ENCODE assay signal across 1 cellular context in genomic region chr11:130314184-130314748, GRCh38.
TF ChIP-seq lines count a peak whose summit lies in the region.

No MANE protein-coding gene starts in this region.

TF ChIP-seq in HepG2, 621 proteins besides CTCF, POLR2A, EP300 and RAD21 (continued from another document and continues in another):
- peak; percentile 76 for TF ChIP-seq ZNF687 (CRISPR knock-in tag; IDR thresholded peaks at IDR 0.05)
- peak; percentile 47; the same call in 1 of the 2 replicates for TF ChIP-seq ZNF574 (CRISPR knock-in tag; IDR thresholded peaks at IDR 0.05)
- TF ChIP-seq MXD1 (CRISPR knock-in tag; IDR thresholded peaks at IDR 0.05) = peak; percentile 55; the same call in 1 of the 2 replicates
- no peak for TF ChIP-seq THAP7 (CRISPR knock-in tag; IDR thresholded peaks at IDR 0.05)
- TF ChIP-seq KLF12 (CRISPR knock-in tag; IDR thresholded peaks at IDR 0.05; ENCODE audit: borderline replicate concordance) = no peak
- TF ChIP-seq ARID5B (CRISPR knock-in tag; IDR thresholded peaks at IDR 0.05) = 0 out of 2 replicates have a peak, but pooled peaks have one; percentile 9
- 0 out of 2 replicates have a peak, but pooled peaks have one; percentile 16 for TF ChIP-seq ZNF362 (CRISPR knock-in tag; IDR thresholded peaks at IDR 0.05; ENCODE audit: borderline replicate concordance)
- TF ChIP-seq ZFP82 (CRISPR knock-in tag; IDR thresholded peaks at IDR 0.05; ENCODE audit: borderline replicate concordance) = no peak
- TF ChIP-seq MTA3 (CRISPR knock-in tag; IDR thresholded peaks at IDR 0.05) = no peak
- no peak for TF ChIP-seq HDAC1 (CRISPR knock-in tag; IDR thresholded peaks at IDR 0.05)
- TF ChIP-seq GABPB1 (CRISPR knock-in tag; IDR thresholded peaks at IDR 0.05) = peak; percentile 41; the same call in 1 of the 2 replicates
- TF ChIP-seq MEIS2 (CRISPR knock-in tag; IDR thresholded peaks at IDR 0.05) = peak; percentile 58; the same call in 1 of the 2 replicates
- TF ChIP-seq ZNF430 (CRISPR knock-in tag; IDR thresholded peaks at IDR 0.05) = no peak
- no peak for TF ChIP-seq PAXIP1 (CRISPR knock-in tag; conservative IDR thresholded peaks at IDR 0.05)
- TF ChIP-seq ZNF354B (CRISPR knock-in tag; IDR thresholded peaks at IDR 0.05) = no peak
- no peak for TF ChIP-seq HINFP (CRISPR knock-in tag; IDR thresholded peaks at IDR 0.05; ENCODE audit: low read depth)
- TF ChIP-seq STAT5B (CRISPR knock-in tag; IDR thresholded peaks at IDR 0.05) = no peak
- no peak for TF ChIP-seq NFE2L2 (IDR thresholded peaks at IDR 0.05; ENCODE audit: low read length)
- TF ChIP-seq MNT (IDR thresholded peaks at IDR 0.05) = no peak
- TF ChIP-seq POLR2AphosphoS2 (IDR thresholded peaks at IDR 0.05; ENCODE audit: low read depth, low read length) = no peak
- TF ChIP-seq ZNF512 (CRISPR knock-in tag; IDR thresholded peaks at IDR 0.05) = no peak
- no peak for TF ChIP-seq REST (IDR thresholded peaks at IDR 0.05; ENCODE audit: borderline replicate concordance in 1 of 2, low read depth in 1 of 2, low read length in 2 of 2)
